ENCODE assay signal across 16 cellular contexts in the genomic region with DNA sequence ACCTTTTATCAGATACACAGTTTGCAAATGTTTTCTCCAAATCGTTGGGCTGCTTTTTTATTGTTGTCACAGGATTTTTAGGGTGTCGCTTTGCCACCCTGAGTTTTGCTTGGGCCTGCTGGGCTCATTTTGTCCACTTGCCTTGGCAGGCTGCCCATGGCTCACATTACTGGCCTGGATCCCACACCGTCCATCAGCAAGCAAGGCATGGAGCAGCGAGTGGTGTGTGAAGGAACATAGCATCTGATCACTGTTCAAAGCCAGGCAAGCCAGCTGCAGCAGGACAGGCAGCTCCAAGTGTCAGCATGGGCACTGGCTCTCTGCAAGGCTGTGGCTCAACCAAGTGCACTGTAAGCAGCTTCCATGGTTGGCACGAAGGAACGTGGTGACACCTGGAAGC.
A peak's percentile ranks its signal among the peaks of the same experiment; 100 is the strongest.
DNase-seq lines count a peak whose midpoint lies in the region; ATAC-seq and TF ChIP-seq lines count a peak whose summit lies in the region.
"Had no signal": no experiment of that assay in that cellular context is flagged by ENCODE, and none has a peak within 500 bp of the region (broad histone marks: within the 10 kb centered on the region; RNA-seq: fewer than 3 reads in every experiment).

No MANE protein-coding gene starts in this region.

- TF ChIP-seq CTCF in heart right ventricle (IDR thresholded peaks at IDR 0.05) (no peak), H9 (conservative IDR thresholded peaks at IDR 0.05) (no peak), WERI-Rb-1 (IDR thresholded peaks at IDR 0.05; ENCODE audit: low read depth, low read length) (no peak)

- H3K27ac Mint-ChIP-seq in H9, result no peak overlapping the region
- H3K27ac Mint-ChIP-seq: B cell; CD4-positive, alpha-beta T cell had no signal

- no peak overlapping the region for H4K5ac ChIP-seq in H9 (ENCODE audit: insufficient read length, low read depth, low read length)

- H2BK120ac ChIP-seq in H9 (ENCODE audit: low read depth, low read length, poor library complexity, severe bottlenecking), result no peak overlapping the region

- no peak overlapping the region for H2BK15ac ChIP-seq in H9 (ENCODE audit: low read depth, low read length)

- H2BK5ac ChIP-seq in H9 (ENCODE audit: insufficient read length, low read length), result no peak overlapping the region

- ATAC-seq in Right ventricle myocardium inferior (no peak), heart right ventricle (no peak), GM21723 (IDR thresholded peaks at IDR 0.05; ENCODE audit: unreplicated experiment) (no peak)
- ATAC-seq: HCT116 had no signal

- H3K36me3 ChIP-seq in heart right ventricle (no peaks in the 10 kb centered on the region), WERI-Rb-1 (no peaks in the 10 kb centered on the region)

- no peaks in the 10 kb centered on the region for H3K79me2 ChIP-seq in H9 (ENCODE audit: insufficient read depth, low read length)

- WGBS in heart right ventricle, 2 donors, result 78 to 84% methylated on average over 6 of the region's 6 CpGs
- WGBS in H9 (ENCODE audit: extremely low coverage, insufficient read length, low lambda C conversion rate), result no CpG with 5 or more reads among the region's 6 CpGs

- H3K4ac ChIP-seq in H9 (ENCODE audit: low read depth, low read length), result no peak overlapping the region

- H2AK5ac ChIP-seq in H9 (ENCODE audit: insufficient read length, low read length), result no peak overlapping the region

- no peaks in the 10 kb centered on the region for H3K27me3 Mint-ChIP-seq in H9 (ENCODE audit: low read depth)
- H3K27me3 Mint-ChIP-seq: B cell; CD4-positive, alpha-beta T cell had no signal

- H3K9ac ChIP-seq in H9 (ENCODE audit: extremely low read depth, insufficient read length, low read length), result no peak overlapping the region

- H3K4me2 ChIP-seq in H9 (ENCODE audit: insufficient read depth, insufficient read length, low read length), result no peak overlapping the region

- H3K4me3 Mint-ChIP-seq in H9, result no peak overlapping the region
- H3K4me3 Mint-ChIP-seq: B cell; CD4-positive, alpha-beta T cell had no signal

- H3K14ac ChIP-seq in H9 (ENCODE audit: insufficient read depth, low read length), result peak overlapping the region; percentile 52

- intact Hi-C loops in Right ventricle myocardium inferior (cut with DNase I) (no loop called here), heart right ventricle (cut with DNase I) (no loop called here), posterior cingulate gyrus (cut with DNase I) (no loop called here)

- H4K20me1 ChIP-seq in H9 (ENCODE audit: control insufficient read depth, insufficient read depth, insufficient read length), result no peaks in the 10 kb centered on the region

- no peaks in the 10 kb centered on the region for H3K79me1 ChIP-seq in H9 (ENCODE audit: insufficient read depth, low read depth, low read length, poor library complexity, severe bottlenecking)

- DNase-seq in Right ventricle myocardium inferior (ENCODE audit: missing footprints) (peak; percentile 39), heart right ventricle (no peak), H9 (no peak), astrocyte of the hippocampus (ENCODE audit: low read depth, low spot score) (peak; percentile 9), posterior cingulate gyrus (peak in 7 of 10 donors; percentile 8 to 85 (median 29)), WERI-Rb-1 (no peak), occipital lobe (lab: John Stamatoyannopoulos, UW) (no peak)
- DNase-seq: C1 segment of cervical spinal cord; CD4-positive, alpha-beta T cell; DMS153; DMS79 treated with DMSO at 0.1 percent for 48 hours; GDM1 had no signal

- no peaks in the 10 kb centered on the region for H3K23me2 ChIP-seq in H9 (ENCODE audit: insufficient read length, low read depth, low read length, poor library complexity, severe bottlenecking)

- H3K56ac ChIP-seq in H9 (ENCODE audit: insufficient read length, low read depth, low read length), result no peak overlapping the region

- no peak overlapping the region for H2BK20ac ChIP-seq in H9 (ENCODE audit: low read depth, low read length, poor library complexity, severe bottlenecking)

- H4K8ac ChIP-seq in H9 (replicated peaks; ENCODE audit: insufficient read length, low read depth, low read length), result no peak overlapping the region

- no peak overlapping the region for H3K18ac ChIP-seq in H9 (ENCODE audit: insufficient read length, low read depth, low read length)

- H3K9me3 ChIP-seq in heart right ventricle (peaks cover 0 to 25% (median 0%) of the 10 kb centered on the region in 11 donors), H9 (ENCODE audit: control insufficient read depth, low read depth, low read length) (no peaks in the 10 kb centered on the region), WERI-Rb-1 (ENCODE audit: severe bottlenecking) (no peaks in the 10 kb centered on the region)

- no peak overlapping the region for H2AFZ ChIP-seq in H9 (ENCODE audit: low read length)

- no peak overlapping the region for H3T11ph ChIP-seq in H9 (ENCODE audit: low read length)

- H2BK12ac ChIP-seq in H9 (ENCODE audit: insufficient read length, low read depth, low read length), result no peak overlapping the region

- H3K27ac ChIP-seq in heart right ventricle (no peak overlapping the region), H9 (ENCODE audit: insufficient read length, low read depth, low read length) (no peak overlapping the region), WERI-Rb-1 (no peak overlapping the region)
- H3K27ac ChIP-seq: HL-60 had no signal

- H3K4me1 Mint-ChIP-seq in H9, result no peaks in the 10 kb centered on the region
- H3K4me1 Mint-ChIP-seq: B cell had no signal

- H3K9me3 Mint-ChIP-seq in H9, result peaks cover 6 to 19% of the 10 kb centered on the region in 2 experiments

- H4K91ac ChIP-seq in H9 (ENCODE audit: insufficient read length, low read depth, low read length), result no peak overlapping the region

- H3K23ac ChIP-seq in H9 (ENCODE audit: insufficient read length, low read depth, low read length), result no peak overlapping the region

- H3K36me3 Mint-ChIP-seq in H9 (ENCODE audit: insufficient read depth in 1 of 3, low read depth in 3 of 3), result peaks cover 4 to 7% (median 5%) of the 10 kb centered on the region in 3 experiments; a peak in 4 of 7 replicates

- H3K4me3 ChIP-seq in heart right ventricle (no peak overlapping the region), WERI-Rb-1 (ENCODE audit: low read depth, low read length) (no peak overlapping the region)

- no peaks in the 10 kb centered on the region for H3K27me3 ChIP-seq in heart right ventricle
- H3K27me3 ChIP-seq in H9 (ENCODE audit: insufficient read depth, low read length), result no peaks in the 10 kb centered on the region
- no peaks in the 10 kb centered on the region for H3K27me3 ChIP-seq in WERI-Rb-1 (ENCODE audit: insufficient read depth, low read depth, severe bottlenecking)

- H3K4me1 ChIP-seq in heart right ventricle (no peaks in the 10 kb centered on the region), H9 (ENCODE audit: insufficient read depth, low read length) (no peaks in the 10 kb centered on the region)

Comparison
In these comparisons a context has a peak if more than half of its experiments do, and no peak if none do; other contexts are left out.
1. DNase-seq: peak in Right ventricle myocardium inferior (single experiment), astrocyte of the hippocampus (single experiment) and posterior cingulate gyrus (7 of 10); none in heart right ventricle (0 of 2), H9 (single experiment), WERI-Rb-1 (single experiment) and occipital lobe (single experiment).